In the genomic region with DNA sequence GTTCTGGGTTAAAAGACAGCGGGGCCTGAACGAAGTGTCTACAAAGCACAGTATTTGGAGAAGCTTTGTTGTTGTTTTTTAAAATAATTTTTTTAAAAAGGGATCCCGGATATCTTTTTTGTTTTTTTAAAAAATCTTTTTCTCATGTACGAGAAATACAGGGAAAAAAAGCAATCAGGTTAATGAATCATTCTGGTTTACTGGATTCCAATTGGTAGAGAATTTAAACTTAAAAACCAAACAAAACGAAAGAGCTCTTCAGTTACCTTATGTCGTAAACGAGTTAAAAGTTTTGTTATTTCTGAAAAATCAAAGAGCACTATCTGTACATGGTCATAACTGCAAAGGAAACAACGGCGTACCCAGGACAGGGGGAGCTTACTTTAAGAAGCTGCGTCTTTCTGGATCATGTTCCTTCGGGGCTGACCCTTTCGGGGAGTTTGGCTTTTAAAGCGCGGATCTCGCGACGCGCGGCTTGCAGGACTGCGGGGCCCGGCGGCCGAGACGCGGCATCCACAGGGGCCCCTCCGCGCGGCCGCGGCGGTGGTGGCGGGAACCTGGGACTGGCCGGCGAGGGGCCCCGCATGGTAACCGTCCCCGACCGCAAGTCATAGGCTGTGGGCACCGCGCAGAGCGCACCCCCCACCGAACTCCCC, we compare ENCODE assay signal across 8 cellular contexts. TPM values are rescaled to one million over a fixed set of nuclear protein-coding genes. Genes with fewer than 3 reads are reported as not detected.
DNase-seq lines count a peak whose midpoint lies in the region; ATAC-seq, FAIRE-seq and TF ChIP-seq lines count a peak whose summit lies in the region.

No MANE protein-coding gene starts in this region.

- H4K20me1 ChIP-seq in PC-9 (ENCODE audit: insufficient read depth) = no peaks in the 10 kb centered on the region

- H3K4me1 ChIP-seq in A549 = no peaks in the 10 kb centered on the region
- peaks cover 43% of the 10 kb centered on the region for H3K4me1 ChIP-seq in PC-9 (replicated peaks; ENCODE audit: insufficient read depth)
- H3K4me1 ChIP-seq in tibial nerve = peaks cover 0 to 9% (median 0%) of the 10 kb centered on the region in 4 donors

- FAIRE-seq in A549 (lab: Jason Lieb, UNC) = no peak

- H3K36me3 ChIP-seq in PC-9 (ENCODE audit: low read depth) (0 out of 2 replicates have a peak, but pooled peaks cover 12% of the 10 kb centered on the region), tibial nerve (no peaks in the 10 kb centered on the region)

- H3K4me3 ChIP-seq in A549 (peak overlapping the region; percentile 62), PC-9 (peak overlapping the region; percentile 84), tibial nerve (peak overlapping the region; percentile 56 to 88 (median 66))

- no TSS peak for BruUV-seq in PC-9 (replicated peaks; lab: Mats Ljungman, UMichigan)

- no peak overlapping the region for H3K27ac Mint-ChIP-seq in effector memory CD8-positive, alpha-beta T cell

- H3K27me3 ChIP-seq in PC-9 (ENCODE audit: insufficient read depth, low read depth) (no peaks in the 10 kb centered on the region), tibial nerve (peaks cover 0 to 36% of the 10 kb centered on the region in 2 donors)

- H3F3A ChIP-seq in PC-9 (ENCODE audit: insufficient read depth, low read depth) = peaks cover 7% of the 10 kb centered on the region; the same call in 1 of the 2 replicates

- ATAC-seq in A549 (peak; percentile 44 to 81; a peak in 5 of 6 replicates), HG02884 (IDR thresholded peaks at IDR 0.05; ENCODE audit: unreplicated experiment) (no peak), GM21619 (IDR thresholded peaks at IDR 0.05; ENCODE audit: unreplicated experiment) (no peak)
- peak; percentile 49 for ATAC-seq in effector memory CD8-positive, alpha-beta T cell (replicated peaks)

- DNase-seq in A549 (ENCODE audit: low read depth in 1 of 2, low spot score in 1 of 2) (peak; percentile 3 to 16), GM04504 (ENCODE audit: low read depth) (peak; percentile 6), PC-9 (peak; percentile 34 to 57), medulla oblongata (ENCODE audit: extremely low spot score) (peak; percentile 24), tibial nerve (ENCODE audit: low spot score in 2 of 2) (peak in 1 of 2 donors; percentile 17)
- DNase-seq in effector memory CD8-positive, alpha-beta T cell = no peak

- H2AFZ ChIP-seq in PC-9 = peak overlapping the region; percentile 83

- TF ChIP-seq POLR2A in A549 (IDR thresholded peaks at IDR 0.05; ENCODE audit: low read length) (no peak), tibial nerve (IDR thresholded peaks at IDR 0.05) (no peak)

- POLR2A ChIA-PET in A549 (lab: Yijun Ruan, JAX) = no interaction called here
- POLR2A ChIA-PET in PC-9 (lab: Charles Lee; ENCODE audit: unreplicated experiment) = interaction anchor here (0.6 to 0.7 kb wide), 8 partner anchors 10 to 767 kb away, joined by 3 to 5 read pairs (median 4); no protein-coding TSS in a partner anchor

- no peaks in the 10 kb centered on the region for H3K9me2 ChIP-seq in PC-9 (ENCODE audit: insufficient read depth)

- H3K27ac ChIP-seq in A549 (peak overlapping the region in 1 of 2 experiments; percentile 74; a peak in 3 of 6 replicates), PC-9 (peak overlapping the region; percentile 77), tibial nerve (peak overlapping the region in 1 of 4 donors; percentile 70)

- TF ChIP-seq CTCF in A549 (IDR thresholded peaks at IDR 0.05) (no peak), PC-9 (conservative IDR thresholded peaks at IDR 0.05) (no peak; the same call in 1 of the 2 replicates), tibial nerve (IDR thresholded peaks at IDR 0.05) (no peak)

- TF ChIP-seq EP300 in A549 (IDR thresholded peaks at IDR 0.05) (no peak), tibial nerve (IDR thresholded peaks at IDR 0.05) (peak in 1 of 2 donors; percentile 24)

- H3K4me3 Mint-ChIP-seq in effector memory CD8-positive, alpha-beta T cell = peak overlapping the region; percentile 78 to 79

- no peaks in the 10 kb centered on the region for H3K9me3 ChIP-seq in A549
- H3K9me3 ChIP-seq in PC-9 (ENCODE audit: insufficient read depth, low read depth) = no peaks in the 10 kb centered on the region
- no peaks in the 10 kb centered on the region for H3K9me3 ChIP-seq in tibial nerve

- peaks cover 3% of the 10 kb centered on the region for H3K36me3 Mint-ChIP-seq in effector memory CD8-positive, alpha-beta T cell (ENCODE audit: insufficient read depth)

- peaks cover 47% of the 10 kb centered on the region for H3K79me2 ChIP-seq in PC-9 (ENCODE audit: low read depth)

- H3K27me3 Mint-ChIP-seq in effector memory CD8-positive, alpha-beta T cell = peaks cover 91 to 96% of the 10 kb centered on the region in 2 donors

- peaks cover 3 to 8% of the 10 kb centered on the region in 2 donors for H3K4me1 Mint-ChIP-seq in effector memory CD8-positive, alpha-beta T cell (ENCODE audit: low read depth in 2 of 2)

- CTCF ChIA-PET in A549 (lab: Yijun Ruan, JAX) (interaction anchor here (0.6 to 1.4 kb wide), 4 partner anchors 33 to 417 kb away, joined by 3 read pairs; no protein-coding TSS in a partner anchor), PC-9 (lab: Charles Lee) (interaction anchor here (0.5 to 0.6 kb wide), 3 partner anchors 15 to 823 kb away, joined by 3 read pairs; no protein-coding TSS in a partner anchor)

- H3K9me3 Mint-ChIP-seq in effector memory CD8-positive, alpha-beta T cell = no peaks in the 10 kb centered on the region

- TF ChIP-seq RAD21 in A549 (conservative IDR thresholded peaks at IDR 0.05 in 1 of 2, IDR thresholded peaks at IDR 0.05 in 1 of 2) = no peak

- peak overlapping the region; percentile 71 for H3K4me2 ChIP-seq in A549
- H3K4me2 ChIP-seq in PC-9 = peak overlapping the region; percentile 94

- 6% methylated on average over 33 of the region's 42 CpGs for WGBS in A549 (ENCODE audit: missing lambda C conversion rate)
- 3 to 5% methylated on average over 39 to 41 of the region's 42 CpGs for WGBS in tibial nerve, 2 donors

- intact Hi-C loops in PC-9 (cut with micrococcal nuclease; ENCODE audit: unreplicated experiment) = no loop called here

TF ChIP-seq in A549, 52 proteins besides CTCF, POLR2A, EP300 and RAD21 (continues in another document):
- no peak for TF ChIP-seq MYC (IDR thresholded peaks at IDR 0.05; ENCODE audit: borderline replicate concordance, low read length)
- TF ChIP-seq SMC3 (IDR thresholded peaks at IDR 0.05) = no peak
- TF ChIP-seq PHF8 (IDR thresholded peaks at IDR 0.05; ENCODE audit: borderline replicate concordance, low read depth) = no peak
- TF ChIP-seq CBX8 (IDR thresholded peaks at IDR 0.05) = peak; percentile 100
- TF ChIP-seq FOSL2 (IDR thresholded peaks at IDR 0.05) = no peak
- no peak for TF ChIP-seq FOSL2 (CRISPR knock-in tag; IDR thresholded peaks at IDR 0.05)
- no peak for TF ChIP-seq TFCP2L1 (CRISPR knock-in tag; IDR thresholded peaks at IDR 0.05)
- peak; percentile 58 for TF ChIP-seq ZFP36 (IDR thresholded peaks at IDR 0.05; ENCODE audit: borderline replicate concordance, partially characterized antibody)
- no peak for TF ChIP-seq ZC3H11A (IDR thresholded peaks at IDR 0.05)
- TF ChIP-seq, protein P1, sequence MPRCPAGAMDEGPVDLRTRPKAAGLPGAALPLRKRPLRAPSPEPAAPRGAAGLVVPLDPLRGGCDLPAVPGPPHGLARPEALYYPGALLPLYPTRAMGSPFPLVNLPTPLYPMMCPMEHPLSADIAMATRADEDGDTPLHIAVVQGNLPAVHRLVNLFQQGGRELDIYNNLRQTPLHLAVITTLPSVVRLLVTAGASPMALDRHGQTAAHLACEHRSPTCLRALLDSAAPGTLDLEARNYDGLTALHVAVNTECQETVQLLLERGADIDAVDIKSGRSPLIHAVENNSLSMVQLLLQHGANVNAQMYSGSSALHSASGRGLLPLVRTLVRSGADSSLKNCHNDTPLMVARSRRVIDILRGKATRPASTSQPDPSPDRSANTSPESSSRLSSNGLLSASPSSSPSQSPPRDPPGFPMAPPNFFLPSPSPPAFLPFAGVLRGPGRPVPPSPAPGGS (IDR thresholded peaks at IDR 0.05) = no peak
- no peak for TF ChIP-seq FOSB (CRISPR knock-in tag; IDR thresholded peaks at IDR 0.05)
- TF ChIP-seq ZNF302 (CRISPR knock-in tag; IDR thresholded peaks at IDR 0.05) = no peak
- TF ChIP-seq FOXS1 (CRISPR knock-in tag; IDR thresholded peaks at IDR 0.05) = no peak
- TF ChIP-seq HEYL (CRISPR knock-in tag; IDR thresholded peaks at IDR 0.05) = no peak
- TF ChIP-seq CBX2 (IDR thresholded peaks at IDR 0.05; ENCODE audit: borderline replicate concordance, low read depth) = peak; percentile 80
- TF ChIP-seq RARB (CRISPR knock-in tag; IDR thresholded peaks at IDR 0.05) = no peak
- TF ChIP-seq, protein P2, sequence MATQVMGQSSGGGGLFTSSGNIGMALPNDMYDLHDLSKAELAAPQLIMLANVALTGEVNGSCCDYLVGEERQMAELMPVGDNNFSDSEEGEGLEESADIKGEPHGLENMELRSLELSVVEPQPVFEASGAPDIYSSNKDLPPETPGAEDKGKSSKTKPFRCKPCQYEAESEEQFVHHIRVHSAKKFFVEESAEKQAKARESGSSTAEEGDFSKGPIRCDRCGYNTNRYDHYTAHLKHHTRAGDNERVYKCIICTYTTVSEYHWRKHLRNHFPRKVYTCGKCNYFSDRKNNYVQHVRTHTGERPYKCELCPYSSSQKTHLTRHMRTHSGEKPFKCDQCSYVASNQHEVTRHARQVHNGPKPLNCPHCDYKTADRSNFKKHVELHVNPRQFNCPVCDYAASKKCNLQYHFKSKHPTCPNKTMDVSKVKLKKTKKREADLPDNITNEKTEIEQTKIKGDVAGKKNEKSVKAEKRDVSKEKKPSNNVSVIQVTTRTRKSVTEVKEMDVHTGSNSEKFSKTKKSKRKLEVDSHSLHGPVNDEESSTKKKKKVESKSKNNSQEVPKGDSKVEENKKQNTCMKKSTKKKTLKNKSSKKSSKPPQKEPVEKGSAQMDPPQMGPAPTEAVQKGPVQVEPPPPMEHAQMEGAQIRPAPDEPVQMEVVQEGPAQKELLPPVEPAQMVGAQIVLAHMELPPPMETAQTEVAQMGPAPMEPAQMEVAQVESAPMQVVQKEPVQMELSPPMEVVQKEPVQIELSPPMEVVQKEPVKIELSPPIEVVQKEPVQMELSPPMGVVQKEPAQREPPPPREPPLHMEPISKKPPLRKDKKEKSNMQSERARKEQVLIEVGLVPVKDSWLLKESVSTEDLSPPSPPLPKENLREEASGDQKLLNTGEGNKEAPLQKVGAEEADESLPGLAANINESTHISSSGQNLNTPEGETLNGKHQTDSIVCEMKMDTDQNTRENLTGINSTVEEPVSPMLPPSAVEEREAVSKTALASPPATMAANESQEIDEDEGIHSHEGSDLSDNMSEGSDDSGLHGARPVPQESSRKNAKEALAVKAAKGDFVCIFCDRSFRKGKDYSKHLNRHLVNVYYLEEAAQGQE (IDR thresholded peaks at IDR 0.05) = peak; percentile 65

RNA-seq across cellular contexts. Expression of a gene that starts 0.9 kb away (rescaled TPM):
- polyA plus RNA-seq in A549 (2011; rRNA removed) (0.08 and 0.19 TPM in 2 replicates), A549 (2017; fragmentation: RNase III; extraction: RNeasy Plus Mini Kit Qiagen cat#74134 plus additional on column Dnase treatment) (not detected in 3 replicates)
- polyA plus RNA-seq in A549 (2012; cell fraction: cytosol; rRNA removed) = 0.01 and 0.03 TPM in 2 replicates
- polyA plus RNA-seq in A549 (2012; cell fraction: nucleus; rRNA removed) = not detected in 2 replicates
- polyA minus RNA-seq in A549 (2011; rRNA and poly(A)+ RNA removed) = not detected in 2 replicates
- total RNA-seq in PC-9 (2021) (2.5 and 4.0 TPM in 2 replicates), tibial nerve (1 to 10 TPM in 3 of 4 donors, under 1 TPM in 1; 0.60 to 6.3 (median 2.8) TPM)

Comparison
In these comparisons a context has a peak if more than half of its experiments do, and no peak if none do; other contexts are left out.
1. ATAC-seq: peak in A549 (2 of 2) and effector memory CD8-positive, alpha-beta T cell (single experiment); none in HG02884 (single experiment) and GM21619 (single experiment).
2. DNase-seq: peak in A549 (2 of 2), GM04504 (single experiment), PC-9 (2 of 2) and medulla oblongata (single experiment); none in effector memory CD8-positive, alpha-beta T cell (0 of 3).
3. Peak in every context shown above with its lines, with median percentiles within 50 percentile points of each other: H3K4me3 ChIP-seq.